In the genomic region with DNA sequence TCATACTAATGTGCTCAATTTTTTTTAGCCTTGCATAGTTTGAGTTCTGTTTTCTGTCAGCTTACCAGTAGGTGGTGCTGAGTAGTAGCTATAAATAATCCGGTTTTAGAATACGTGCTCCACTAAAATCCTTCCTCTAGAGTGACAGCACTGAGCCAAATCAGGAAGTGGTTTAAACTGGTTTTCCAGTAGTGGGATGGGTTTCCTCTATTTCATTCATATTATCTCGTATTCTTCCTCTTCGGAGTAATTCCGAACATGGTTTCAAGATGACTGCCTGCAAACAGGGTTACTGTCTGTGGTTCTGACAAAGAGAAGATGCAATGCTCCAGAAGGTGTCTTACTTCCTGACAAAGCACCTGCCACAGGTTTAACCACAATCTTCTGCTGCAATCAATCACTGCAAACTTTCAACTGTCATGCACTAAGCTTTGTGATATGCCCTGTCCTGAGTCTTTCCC, we compare ENCODE assay signal across 8 cellular contexts.
DNase-seq lines count a peak whose midpoint lies in the region; ATAC-seq and TF ChIP-seq lines count a peak whose summit lies in the region.

No MANE protein-coding gene starts in this region.

- H3K36me3 Mint-ChIP-seq in activated CD8-positive, alpha-beta memory T cell treated with anti-CD3 and anti-CD28 coated beads, Interleukin-2, amount 10 ng/mL, durations not matched to agents 7 days and 5 days = no peaks in the 10 kb centered on the region

- no peak for ATAC-seq in activated CD8-positive, alpha-beta memory T cell treated with anti-CD3 and anti-CD28 coated beads, Interleukin-2, amount 10 ng/mL, durations not matched to agents 7 days and 5 days

- CTCF ChIA-PET in activated CD8-positive, alpha-beta memory T cell treated with anti-CD3 and anti-CD28 coated beads, Interleukin-2, amount 10 ng/mL, durations not matched to agents 7 days and 5 days (lab: Charles Lee) = no interaction called here

- peak; percentile 5 for DNase-seq in NCI-H1436 (lab: John Stamatoyannopoulos, UW)
- DNase-seq in NCI-H1436 treated with DMSO at 0.1 percent for 48 hours (lab: John Stamatoyannopoulos, UW) = no peak
- DNase-seq in HCEC 1CT = peak; percentile 49
- peak; percentile 95 for DNase-seq in MV-4-11 (lab: John Stamatoyannopoulos, UW)
- no peak for DNase-seq in astrocyte of the spinal cord (ENCODE audit: low read depth, low spot score)
- no peak for DNase-seq in activated CD8-positive, alpha-beta memory T cell treated with anti-CD3 and anti-CD28 coated beads, Interleukin-2, amount 10 ng/mL, durations not matched to agents 7 days and 5 days
- DNase-seq in amygdala (lab: John Stamatoyannopoulos, UW) = no peak
- DNase-seq in globus pallidus (ENCODE audit: low spot score) = no peak

- H3K4me3 ChIP-seq in astrocyte of the spinal cord (ENCODE audit: low read depth, low read length) = no peak overlapping the region

- peaks cover 4% of the 10 kb centered on the region for H3K4me1 Mint-ChIP-seq in activated CD8-positive, alpha-beta memory T cell treated with anti-CD3 and anti-CD28 coated beads, Interleukin-2, amount 10 ng/mL, durations not matched to agents 7 days and 5 days

- no peak overlapping the region for H3K4me3 Mint-ChIP-seq in activated CD8-positive, alpha-beta memory T cell treated with anti-CD3 and anti-CD28 coated beads, Interleukin-2, amount 10 ng/mL, durations not matched to agents 7 days and 5 days

- no peaks in the 10 kb centered on the region for H3K27me3 Mint-ChIP-seq in activated CD8-positive, alpha-beta memory T cell treated with anti-CD3 and anti-CD28 coated beads, Interleukin-2, amount 10 ng/mL, durations not matched to agents 7 days and 5 days

- in situ Hi-C loops in astrocyte of the spinal cord (cut with HindIII; ENCODE audit: low sequenced_read_pairs) = no loop called here

- TF ChIP-seq CTCF in astrocyte of the spinal cord (IDR thresholded peaks at IDR 0.05; ENCODE audit: low read depth, low read length) = peak; percentile 41

- H3K27ac Mint-ChIP-seq in activated CD8-positive, alpha-beta memory T cell treated with anti-CD3 and anti-CD28 coated beads, Interleukin-2, amount 10 ng/mL, durations not matched to agents 7 days and 5 days = no peak overlapping the region

- H3K9me3 Mint-ChIP-seq in activated CD8-positive, alpha-beta memory T cell treated with anti-CD3 and anti-CD28 coated beads, Interleukin-2, amount 10 ng/mL, durations not matched to agents 7 days and 5 days (ENCODE audit: low read depth) = peaks cover 6% of the 10 kb centered on the region

Comparison
In these comparisons a context has a peak if more than half of its experiments do, and no peak if none do; other contexts are left out.
1. DNase-seq: peak in NCI-H1436 (single experiment), HCEC 1CT (single experiment) and MV-4-11 (single experiment); none in NCI-H1436 treated with DMSO at 0.1 percent for 48 hours (single experiment), astrocyte of the spinal cord (single experiment), activated CD8-positive, alpha-beta memory T cell treated with anti-CD3 and anti-CD28 coated beads, Interleukin-2, amount 10 ng/mL, durations not matched to agents 7 days and 5 days (single experiment), amygdala (0 of 56) and globus pallidus (single experiment).